ENCODE assay signal across 2 cellular contexts in the genomic region with DNA sequence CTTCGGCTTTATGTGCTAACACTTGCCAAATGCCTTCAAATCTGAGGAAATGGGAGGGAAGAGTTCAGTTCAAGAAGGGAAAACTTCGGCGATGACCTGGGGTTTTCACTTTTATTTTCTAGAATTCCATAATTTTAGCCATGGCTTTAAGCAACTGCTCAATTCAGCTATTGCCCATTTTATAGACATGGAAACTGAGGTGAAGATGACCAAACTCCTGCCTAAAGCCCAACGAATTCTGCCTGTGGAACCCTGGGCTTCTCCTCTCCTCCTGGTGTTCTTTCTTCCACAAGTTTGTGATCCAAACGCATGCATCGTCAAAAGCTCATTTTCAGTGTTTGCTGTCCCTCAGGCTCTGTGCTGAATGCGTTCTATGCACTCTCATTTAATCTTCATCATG.
A peak's percentile ranks its signal among the peaks of the same experiment; 100 is the strongest.
TF ChIP-seq lines count a peak whose summit lies in the region.

No MANE protein-coding gene starts in this region.

TF ChIP-seq in HepG2, 621 proteins besides CTCF, POLR2A, EP300 and RAD21:
- TF ChIP-seq ZNF292 (CRISPR knock-in tag; IDR thresholded peaks at IDR 0.05; ENCODE audit: borderline replicate concordance, low read depth): no peak
- TF ChIP-seq ZNF629 (CRISPR knock-in tag; conservative IDR thresholded peaks at IDR 0.05): peak; percentile 67
- TF ChIP-seq ATRX (CRISPR knock-in tag; IDR thresholded peaks at IDR 0.05; ENCODE audit: borderline replicate concordance): no peak

TF ChIP-seq in K562, 482 proteins besides CTCF, POLR2A, EP300 and RAD21:
- TF ChIP-seq RBM25 (IDR thresholded peaks at IDR 0.05; ENCODE audit: low read depth, low read length, severe bottlenecking) (peak; percentile 61), GTF2E2 (tag; IDR thresholded peaks at IDR 0.05) (no peak)
